8 cellular contexts compared by ENCODE assay signal in genomic region chr12:76511116-76511716, GRCh38. TPM values are rescaled to one million over a fixed set of nuclear protein-coding genes. Genes with fewer than 3 reads are reported as not detected.
DNase-seq lines count a peak whose midpoint lies in the region; ATAC-seq, FAIRE-seq and TF ChIP-seq lines count a peak whose summit lies in the region.
"Not testable (repeated sequence)": the region's sequence is repeated elsewhere in the genome, so short reads cannot be mapped to it uniquely, and the experiment has no call there.

No MANE protein-coding gene starts in this region.

- H3K36me3 ChIP-seq in OCI-LY3 (replicated peaks; ENCODE audit: low read depth, low read length) (peaks cover 17% of the 10 kb centered on the region), spleen (peaks cover 0 to 17% (median 0%) of the 10 kb centered on the region in 6 donors)

- intact Hi-C loops in spleen (cut with DNase I; ENCODE audit: low total_unique reads) = not testable (repeated sequence)

- H3K27ac ChIP-seq in OCI-LY3 (ENCODE audit: low read length) = peak overlapping the region; percentile 67
- H3K27ac ChIP-seq in spleen = peak overlapping the region in 5 of 8 donors; percentile 29 to 45 (median 41)

- H3K79me2 ChIP-seq in OCI-LY3 (ENCODE audit: low read length) = not testable (repeated sequence)

- not testable (repeated sequence) for DNase-seq in GM12891 (ENCODE audit: insufficient read length, low spot score); spleen

- H3K9me3 ChIP-seq in OCI-LY3 (ENCODE audit: insufficient read depth, low read length) = peaks cover 24% of the 10 kb centered on the region
- H3K9me3 ChIP-seq in spleen = peaks cover 0 to 23% (median 15%) of the 10 kb centered on the region in 8 donors

- WGBS in spleen, 5 donors = 58 to 81% (median 75%) methylated on average over 4 of the region's 4 CpGs

- H4K20me1 ChIP-seq in OCI-LY3 (ENCODE audit: insufficient read depth, low read length) = not testable (repeated sequence)

- H3K4me3 ChIP-seq in OCI-LY3 (ENCODE audit: low read length) = peak overlapping the region; percentile 47
- not testable (repeated sequence) for H3K4me3 ChIP-seq in spleen

- H3K9ac ChIP-seq in OCI-LY3 (ENCODE audit: low read length) = not testable (repeated sequence)

- not testable (repeated sequence) for TF ChIP-seq CTCF in OCI-LY3 (IDR thresholded peaks at IDR 0.05; ENCODE audit: low read depth, low read length); spleen (IDR thresholded peaks at IDR 0.05 in 8 of 11, conservative IDR thresholded peaks at IDR 0.05 in 3 of 11)

- not testable (repeated sequence) for H3K27me3 ChIP-seq in OCI-LY3 (ENCODE audit: low read depth, low read length); spleen (replicated peaks in 1 of 7)

- FAIRE-seq in GM12891 (lab: Jason Lieb, UNC) = peak; percentile 55

- ATAC-seq in GM18909 (IDR thresholded peaks at IDR 0.05; ENCODE audit: poor library complexity, unreplicated experiment) (peak; percentile 86), GM21367 (IDR thresholded peaks at IDR 0.05; ENCODE audit: unreplicated experiment) (peak; percentile 76), HG02642 (IDR thresholded peaks at IDR 0.05; ENCODE audit: poor library complexity, unreplicated experiment) (peak; percentile 91), HG03066 (IDR thresholded peaks at IDR 0.05; ENCODE audit: low read depth, unreplicated experiment) (peak; percentile 84), HG03520 (IDR thresholded peaks at IDR 0.05; ENCODE audit: unreplicated experiment) (peak; percentile 67)

- H3K4me1 ChIP-seq in OCI-LY3 (ENCODE audit: low read length) (peaks cover 15% of the 10 kb centered on the region), spleen (peaks cover 0 to 16% (median 5%) of the 10 kb centered on the region in 6 donors)

- peak overlapping the region; percentile 50 for H3K4me2 ChIP-seq in OCI-LY3 (ENCODE audit: low read length)

- H2AFZ ChIP-seq in OCI-LY3 (ENCODE audit: low read depth, low read length) = not testable (repeated sequence)

- not testable (repeated sequence) for TF ChIP-seq POLR2A in GM12891 (IDR thresholded peaks at IDR 0.05; ENCODE audit: low read depth, low read length); spleen (IDR thresholded peaks at IDR 0.05)

TF ChIP-seq in GM12891, 5 proteins besides CTCF, POLR2A, EP300 and RAD21:
- TF ChIP-seq SPI1 (IDR thresholded peaks at IDR 0.05; ENCODE audit: low read depth, low read length) (peak; percentile 34), POU2F2 (IDR thresholded peaks at IDR 0.05; ENCODE audit: low read depth, low read length) (0 out of 2 replicates have a peak, but pooled peaks have one; percentile 14)
TF ChIP-seq in GM12891: peak in this region for 2; not testable (repeated sequence) for 3.

RNA-seq across cellular contexts. Expression of gene OSBPL8, which starts 48.4 kb away (rescaled TPM):
- 10.0 TPM for polyA plus RNA-seq in GM12891 (2012; ENCODE audit: low read depth, missing spikeins)
- total RNA-seq in spleen = 100 to 1,000 TPM in 6 of 7 donors, 10 to 100 TPM in 1; 90.8 to 127 (median 114) TPM
- 10 to 100 TPM; 10.7 to 16.6 (median 14.8) TPM for polyA plus RNA-seq in spleen
